8 cellular contexts compared by ENCODE assay signal in genomic region chr1:41313661-41314131, GRCh38. TPM values are rescaled to one million over a fixed set of nuclear protein-coding genes. Genes with fewer than 3 reads are reported as not detected.
DNase-seq lines count a peak whose midpoint lies in the region; ATAC-seq and TF ChIP-seq lines count a peak whose summit lies in the region.

No MANE protein-coding gene starts in this region.

- intact Hi-C loops in Panc1 (cut with micrococcal nuclease; ENCODE audit: unreplicated experiment), result no loop called here
- intact Hi-C loops in spleen (cut with DNase I; ENCODE audit: low total_unique reads), result no loop called here

- ATAC-seq in Panc1, result no peak

- H3K27ac ChIP-seq in Panc1 (ENCODE audit: low read length) (no peak overlapping the region), spleen (no peak overlapping the region)

- TF ChIP-seq POLR2A in spleen (IDR thresholded peaks at IDR 0.05), result no peak

- 64 to 71% (median 69%) methylated on average over 7 of the region's 7 CpGs for WGBS in spleen, 5 donors

- CTCF ChIA-PET in Panc1 (lab: Charles Lee), result interaction anchor here (0.6 kb wide), 1 partner anchor 19 kb away, joined by 9 read pairs; no protein-coding TSS in a partner anchor

- DNase-seq in activated CD8-positive, alpha-beta memory T cell treated with anti-CD3 and anti-CD28 coated beads for 24 hours, result peak; percentile 60
- no peak for DNase-seq in activated CD8-positive, alpha-beta memory T cell treated with anti-CD3 and anti-CD28 coated beads, Interleukin-2, amount 50 U/mL, for 4 hours
- no peak for DNase-seq in Panc1 (ENCODE audit: low read depth, low spot score)
- peak; percentile 49 for DNase-seq in fibroblast of mammary gland (ENCODE audit: low read depth)
- no peak for DNase-seq in spleen
- no peak for DNase-seq in SHP77 treated with DMSO at 0.1 percent for 48 hours (lab: John Stamatoyannopoulos, UW)
- no peak for DNase-seq in hippocampal formation (lab: John Stamatoyannopoulos, UW)
- DNase-seq in Ammon's horn (ENCODE audit: low spot score), result no peak

- H3K27me3 ChIP-seq in Panc1 (ENCODE audit: control insufficient read depth, insufficient read depth, low read length) (no peaks in the 10 kb centered on the region; the same call in 1 of the 2 replicates), spleen (replicated peaks in 1 of 7) (no peaks in the 10 kb centered on the region)

- H3K4me1 ChIP-seq in Panc1 (ENCODE audit: control insufficient read depth, insufficient read depth, low read length) (no peaks in the 10 kb centered on the region), spleen (no peaks in the 10 kb centered on the region)

- BruUV-seq in Panc1 (replicated peaks; lab: Mats Ljungman, UMichigan), result no TSS peak

- POLR2A ChIA-PET in Panc1 (lab: Charles Lee), result no interaction called here

- H3K9me3 ChIP-seq in Panc1 (ENCODE audit: control insufficient read depth, insufficient read depth, low read depth, low read length) (no peaks in the 10 kb centered on the region), spleen (peaks cover 0 to 4% (median under 1%) of the 10 kb centered on the region in 8 donors)

- in situ Hi-C loops in Panc1 (cut with HindIII; ENCODE audit: low pct_unique_long_range_greater_than_20kb, low sequenced_read_pairs), result no loop called here

- peak; percentile 68 for TF ChIP-seq CTCF in Panc1 (IDR thresholded peaks at IDR 0.05)
- TF ChIP-seq CTCF in fibroblast of mammary gland (conservative IDR thresholded peaks at IDR 0.05; ENCODE audit: control insufficient read depth, insufficient read depth, low read depth, low read length), result peak; percentile 54
- peak in 8 of 11 experiments; percentile 9 to 72 (median 50) for TF ChIP-seq CTCF in spleen (IDR thresholded peaks at IDR 0.05 in 8 of 11, conservative IDR thresholded peaks at IDR 0.05 in 3 of 11)

- H3K4me3 ChIP-seq in Panc1 (ENCODE audit: low read depth in 2 of 2, low read length in 2 of 2) (no peak overlapping the region), fibroblast of mammary gland (ENCODE audit: control insufficient read depth, low read depth, low read length) (no peak overlapping the region), spleen (no peak overlapping the region)

- H3K36me3 ChIP-seq in Panc1 (ENCODE audit: control insufficient read depth, insufficient read depth, low read length) (no peaks in the 10 kb centered on the region), spleen (no peaks in the 10 kb centered on the region)

RNA-seq across cellular contexts. Expression of gene FOXO6, which starts 47.5 kb away (rescaled TPM):
- total RNA-seq in Panc1 (2021; ENCODE audit: unreplicated experiment) (2.5 TPM), spleen (1 to 10 TPM in 2 of 7 donors, under 1 TPM in 4, not detected in 1; 0.26 to 1.6 (median 0.41) TPM)
- 4.4 TPM for polyA plus RNA-seq in Panc1 (2012; ENCODE audit: insufficient read length)
- polyA plus RNA-seq in spleen, result under 1 TPM; 0.14 to 0.20 (median 0.19) TPM

Comparison
In these comparisons a context has a peak if more than half of its experiments do, and no peak if none do; other contexts are left out.
1. DNase-seq: peak in activated CD8-positive, alpha-beta memory T cell treated with anti-CD3 and anti-CD28 coated beads for 24 hours (single experiment) and fibroblast of mammary gland (single experiment); none in activated CD8-positive, alpha-beta memory T cell treated with anti-CD3 and anti-CD28 coated beads, Interleukin-2, amount 50 U/mL, for 4 hours (single experiment), Panc1 (single experiment), spleen (single experiment), SHP77 treated with DMSO at 0.1 percent for 48 hours (single experiment), hippocampal formation (0 of 2) and Ammon's horn (single experiment).
2. Peak in every context shown above with its lines, with median percentiles within 50 percentile points of each other: CTCF ChIP-seq.